In genomic region chr16:68242926-68243858, GRCh38 we compare ENCODE assay signal across 21 cellular contexts. TPM values are rescaled to one million over a fixed set of nuclear protein-coding genes. Genes with fewer than 3 reads are reported as not detected.
DNase-seq lines count a peak whose midpoint lies in the region; ATAC-seq, FAIRE-seq and TF ChIP-seq lines count a peak whose summit lies in the region.
"Had no signal": no experiment of that assay in that cellular context is flagged by ENCODE, and none has a peak within 500 bp of the region (broad histone marks: within the 10 kb centered on the region; RNA-seq: fewer than 3 reads in every experiment).

No MANE protein-coding gene starts in this region.

- peaks cover 19% of the 10 kb centered on the region for H3K4me1 Mint-ChIP-seq in neural crest cell

- no peaks in the 10 kb centered on the region for H3K27me3 Mint-ChIP-seq in neural crest cell (ENCODE audit: low read depth)

- H3K4me3 ChIP-seq in H7 (ENCODE audit: insufficient read depth, low read depth, low read length) (no peak overlapping the region), bronchial epithelial cell (ENCODE audit: low read depth, low read length) (no peak overlapping the region)

- no peaks in the 10 kb centered on the region for H3K9me3 Mint-ChIP-seq in neural crest cell

- no peak for ATAC-seq in HG02870 (IDR thresholded peaks at IDR 0.05; ENCODE audit: unreplicated experiment)
- no peak for ATAC-seq in HG03521 (IDR thresholded peaks at IDR 0.05; ENCODE audit: unreplicated experiment)
- ATAC-seq: activated CD4-positive, CD25-positive, alpha-beta regulatory T cell treated with anti-CD3 and anti-CD28 coated beads, Interleukin-2, amount 50 U/mL, for 24 hours; foreskin keratinocyte had no signal

- H3K36me3 ChIP-seq in H7 (replicated peaks; ENCODE audit: control insufficient read depth, insufficient read depth, low read length) (no peaks in the 10 kb centered on the region), bronchial epithelial cell (ENCODE audit: control insufficient read depth, insufficient read depth, low read length) (no peaks in the 10 kb centered on the region)

- TF ChIP-seq CTCF in bronchial epithelial cell (IDR thresholded peaks at IDR 0.05; ENCODE audit: insufficient read depth, low read length, severe bottlenecking) (no peak), neural crest cell (conservative IDR thresholded peaks at IDR 0.05) (no peak)

- DNase-seq in activated effector memory CD4-positive, alpha-beta T cell treated with anti-CD3 and anti-CD28 coated beads, Interleukin-2, amount 50 U/mL, for 16 hours: peak; percentile 60
- no peak for DNase-seq in activated effector memory CD4-positive, alpha-beta T cell treated with Interleukin-2 at 50 U/mL for 16 hours
- peak; percentile 7 for DNase-seq in H7
- no peak for DNase-seq in bronchial epithelial cell (ENCODE audit: low read depth)
- no peak for DNase-seq in neural crest cell (ENCODE audit: low read depth, low spot score)
- no peak for DNase-seq in HuH-7 (ENCODE audit: low spot score)
- DNase-seq: ACHN; dermis blood vessel endothelial cell; EL; foreskin keratinocyte; Kasumi-1; NCI-H748 treated with DMSO at 0.1 percent for 48 hours; Right ventricle myocardium superior; stimulated activated CD4-positive, alpha-beta T cell treated with anti-CD3 and anti-CD28 coated beads, Interleukin-2, amount 100 ng/mL, for 48 hours had no signal

- H3K36me3 Mint-ChIP-seq in neural crest cell (ENCODE audit: low read depth): no peaks in the 10 kb centered on the region

- FAIRE-seq in bronchial epithelial cell (lab: Jason Lieb, UNC): peak; percentile 81
- FAIRE-seq: GM19239, H54, urothelium cell line had no signal

- H3K27me3 ChIP-seq in H7 (ENCODE audit: control insufficient read depth, insufficient read depth, low read length) (peaks cover 18% of the 10 kb centered on the region), bronchial epithelial cell (ENCODE audit: control insufficient read depth, insufficient read depth, low read length) (no peaks in the 10 kb centered on the region)
- H3K27me3 ChIP-seq: foreskin keratinocyte had no signal

- no peak overlapping the region for H3K27ac Mint-ChIP-seq in neural crest cell (ENCODE audit: unreplicated experiment)

- peak overlapping the region; percentile 100 for H3K4me3 Mint-ChIP-seq in neural crest cell

RNA-seq across cellular contexts. Expression of gene PLA2G15, which starts 2.0 kb away (rescaled TPM):
- 7.5 and 10.3 TPM in 2 replicates for total RNA-seq in H7 (2014; rRNA removed; shearing (Covaris generic))
- total RNA-seq in bronchial epithelial cell: 8.2 and 9.2 TPM in 2 replicates
- 10.7 and 13.6 TPM in 2 replicates for total RNA-seq in neural crest cell

RNA-seq across cellular contexts. Expression of gene ESRP2, which starts 7.3 kb away (rescaled TPM):
- total RNA-seq in H7 (2014; rRNA removed; shearing (Covaris generic)): 15.5 and 18.0 TPM in 2 replicates
- 49.0 and 95.2 TPM in 2 replicates for total RNA-seq in bronchial epithelial cell
- total RNA-seq in neural crest cell: 0.09 and 0.23 TPM in 2 replicates
- total RNA-seq: OCI-LY7 had no signal

RNA-seq across cellular contexts. Expression of gene SLC7A6, which starts 21.1 kb away (rescaled TPM):
- 16.8 and 19.8 TPM in 2 replicates for total RNA-seq in H7 (2014; rRNA removed; shearing (Covaris generic))
- total RNA-seq in bronchial epithelial cell (9.1 and 19.7 TPM in 2 replicates), neural crest cell (39.2 and 41.7 TPM in 2 replicates)

Comparison
In these comparisons a context has a peak if more than half of its experiments do, and no peak if none do; other contexts are left out.
1. DNase-seq: peak in activated effector memory CD4-positive, alpha-beta T cell treated with anti-CD3 and anti-CD28 coated beads, Interleukin-2, amount 50 U/mL, for 16 hours (single experiment) and H7 (single experiment); none in activated effector memory CD4-positive, alpha-beta T cell treated with Interleukin-2 at 50 U/mL for 16 hours (single experiment), bronchial epithelial cell (single experiment), neural crest cell (single experiment) and HuH-7 (single experiment).
2. RNA of gene ESRP2, which starts 7.3 kb away (total RNA-seq): 49.0 to 95.2 TPM in bronchial epithelial cell and 15.5 to 18.0 TPM in H7; 0.09 to 0.23 TPM in neural crest cell; every median in the first group is over 10 times any median in the second.